ENCODE assay signal across 9 cellular contexts in genomic region chr15:42919308-42919707, GRCh38. TPM values are rescaled to one million over a fixed set of nuclear protein-coding genes. Genes with fewer than 3 reads are reported as not detected.
DNase-seq lines count a peak whose midpoint lies in the region; ATAC-seq, FAIRE-seq and TF ChIP-seq lines count a peak whose summit lies in the region.
"Had no signal": no experiment of that assay in that cellular context is flagged by ENCODE, and none has a peak within 500 bp of the region (broad histone marks: within the 10 kb centered on the region; RNA-seq: fewer than 3 reads in every experiment).

No MANE protein-coding gene starts in this region.

- peak overlapping the region; percentile 94 for H3K4me3 Mint-ChIP-seq in activated T-cell treated with anti-CD3 and anti-CD28 coated beads, Interleukin-2, amount 50 U/mL, for 4 hours
- H3K4me3 Mint-ChIP-seq in activated T-helper 1 cell treated with anti-CD3 and anti-CD28 coated beads, Interleukin-12 subunit alpha, Interleukin-12 subunit beta, Interleukin-2, Interleukin-4 antibody, amounts not matched to agents 30 ng/mL and 10 ng/mL and 1 ng/mL, durations not matched to agents 14 hours and 24 hours and 36 hours = peak overlapping the region; percentile 98

- H3K36me3 ChIP-seq in kidney (ENCODE audit: control insufficient read depth in 1 of 2, insufficient read depth in 2 of 2, low read length in 2 of 2) = no peaks in the 10 kb centered on the region
- H3K36me3 ChIP-seq in tibial nerve = no peaks in the 10 kb centered on the region

- H3K4me1 ChIP-seq in kidney (ENCODE audit: control insufficient read depth in 1 of 2, insufficient read depth in 1 of 2, low read depth in 1 of 2, low read length in 2 of 2) (peaks cover 6 to 8% of the 10 kb centered on the region in 2 donors), tibial nerve (peaks cover 0 to 26% (median 11%) of the 10 kb centered on the region in 4 donors)

- intact Hi-C loops in activated T-helper 1 cell treated with anti-CD3 and anti-CD28 coated beads, Interleukin-12 subunit alpha, Interleukin-12 subunit beta, Interleukin-2, Interleukin-4 antibody, amounts not matched to agents 30 ng/mL and 10 ng/mL and 1 ng/mL, durations not matched to agents 14 hours and 24 hours and 36 hours (cut with micrococcal nuclease) = no loop called here
- intact Hi-C loops in kidney (cut with DNase I) = no loop called here

- FAIRE-seq in kidney (lab: Jason Lieb, UNC) = no peak

- no peaks in the 10 kb centered on the region for H3K36me3 Mint-ChIP-seq in activated T-cell treated with anti-CD3 and anti-CD28 coated beads, Interleukin-2, amount 50 U/mL, for 4 hours (ENCODE audit: insufficient read depth)
- H3K36me3 Mint-ChIP-seq in activated T-helper 1 cell treated with anti-CD3 and anti-CD28 coated beads, Interleukin-12 subunit alpha, Interleukin-12 subunit beta, Interleukin-2, Interleukin-4 antibody, amounts not matched to agents 30 ng/mL and 10 ng/mL and 1 ng/mL, durations not matched to agents 14 hours and 24 hours and 36 hours (ENCODE audit: low read depth) = peaks cover 3% of the 10 kb centered on the region

- no peak for TF ChIP-seq EP300 in tibial nerve (IDR thresholded peaks at IDR 0.05)

- H3K9me3 ChIP-seq in kidney (ENCODE audit: control insufficient read depth in 1 of 2, low read length in 2 of 2) (no peaks in the 10 kb centered on the region), tibial nerve (no peaks in the 10 kb centered on the region)

- no peaks in the 10 kb centered on the region for H3K27me3 ChIP-seq in tibial nerve

- TF ChIP-seq POLR2A in tibial nerve (IDR thresholded peaks at IDR 0.05) = no peak

- DNase-seq in activated T-cell treated with anti-CD3 and anti-CD28 coated beads, Interleukin-2, amount 50 U/mL, for 4 hours = no peak
- DNase-seq in activated T-cell treated with anti-CD3 and anti-CD28 coated beads for 4 hours (no peak), kidney (no peak), tibial nerve (ENCODE audit: low spot score in 2 of 2) (no peak), amygdala (lab: John Stamatoyannopoulos, UW) (no peak), GM10266 (ENCODE audit: extremely low spot score) (no peak), NCI-H2029 treated with DMSO at 0.1 percent for 48 hours (lab: John Stamatoyannopoulos, UW) (no peak)
- no peak for DNase-seq in activated T-helper 1 cell treated with anti-CD3 and anti-CD28 coated beads, Interleukin-12 subunit alpha, Interleukin-12 subunit beta, Interleukin-2, Interleukin-4 antibody, amounts not matched to agents 30 ng/mL and 10 ng/mL and 1 ng/mL, durations not matched to agents 14 hours and 24 hours and 36 hours (ENCODE audit: low spot score)
- DNase-seq: DMS79 had no signal

- no peaks in the 10 kb centered on the region for H3K9me3 Mint-ChIP-seq in activated T-cell treated with anti-CD3 and anti-CD28 coated beads, Interleukin-2, amount 50 U/mL, for 4 hours
- H3K9me3 Mint-ChIP-seq in activated T-helper 1 cell treated with anti-CD3 and anti-CD28 coated beads, Interleukin-12 subunit alpha, Interleukin-12 subunit beta, Interleukin-2, Interleukin-4 antibody, amounts not matched to agents 30 ng/mL and 10 ng/mL and 1 ng/mL, durations not matched to agents 14 hours and 24 hours and 36 hours = no peaks in the 10 kb centered on the region

- no peak for ATAC-seq in activated T-cell treated with anti-CD3 and anti-CD28 coated beads, Interleukin-2, amount 50 U/mL, for 4 hours

- peak overlapping the region; percentile 75 to 93 for H3K4me3 ChIP-seq in kidney (ENCODE audit: low read length in 2 of 2)
- H3K4me3 ChIP-seq in tibial nerve = peak overlapping the region; percentile 88 to 100 (median 94)

- 27 to 32% methylated on average over 2 of the region's 2 CpGs for WGBS in tibial nerve, 2 donors

- no peak overlapping the region for H3K27ac ChIP-seq in kidney (ENCODE audit: low read depth in 2 of 2, low read length in 2 of 2)
- H3K27ac ChIP-seq in tibial nerve = peak overlapping the region in 3 of 4 donors; percentile 89 to 95 (median 92)

- H3K27ac Mint-ChIP-seq in activated T-helper 1 cell treated with anti-CD3 and anti-CD28 coated beads, Interleukin-12 subunit alpha, Interleukin-12 subunit beta, Interleukin-2, Interleukin-4 antibody, amounts not matched to agents 30 ng/mL and 10 ng/mL and 1 ng/mL, durations not matched to agents 14 hours and 24 hours and 36 hours = peak overlapping the region; percentile 93

- H3K27me3 Mint-ChIP-seq in activated T-cell treated with anti-CD3 and anti-CD28 coated beads, Interleukin-2, amount 50 U/mL, for 4 hours (ENCODE audit: low read depth) = no peaks in the 10 kb centered on the region
- no peaks in the 10 kb centered on the region for H3K27me3 Mint-ChIP-seq in activated T-helper 1 cell treated with anti-CD3 and anti-CD28 coated beads, Interleukin-12 subunit alpha, Interleukin-12 subunit beta, Interleukin-2, Interleukin-4 antibody, amounts not matched to agents 30 ng/mL and 10 ng/mL and 1 ng/mL, durations not matched to agents 14 hours and 24 hours and 36 hours (ENCODE audit: insufficient read depth)

- no peak for TF ChIP-seq CTCF in kidney (IDR thresholded peaks at IDR 0.05; ENCODE audit: borderline replicate concordance, extremely low read depth, insufficient read depth)
- TF ChIP-seq CTCF in tibial nerve (IDR thresholded peaks at IDR 0.05) = no peak
- TF ChIP-seq CTCF in GM10266 (IDR thresholded peaks at IDR 0.05; ENCODE audit: control insufficient read depth, insufficient read depth, low read depth, missing control alignments) = no peak

- H3K4me1 Mint-ChIP-seq in activated T-cell treated with anti-CD3 and anti-CD28 coated beads, Interleukin-2, amount 50 U/mL, for 4 hours (ENCODE audit: low read depth) = peaks cover 43% of the 10 kb centered on the region
- H3K4me1 Mint-ChIP-seq in activated T-helper 1 cell treated with anti-CD3 and anti-CD28 coated beads, Interleukin-12 subunit alpha, Interleukin-12 subunit beta, Interleukin-2, Interleukin-4 antibody, amounts not matched to agents 30 ng/mL and 10 ng/mL and 1 ng/mL, durations not matched to agents 14 hours and 24 hours and 36 hours (ENCODE audit: low read depth) = peaks cover 48% of the 10 kb centered on the region

- H3K9ac ChIP-seq in kidney (ENCODE audit: low read length in 2 of 2) = peak overlapping the region in 1 of 2 donors; percentile 94

RNA-seq across cellular contexts. Expression of gene TTBK2, which starts 1.3 kb away (rescaled TPM):
- 1 to 10 TPM; 5.9 to 7.7 (median 7.1) TPM for total RNA-seq in activated T-cell treated with anti-CD3 and anti-CD28 coated beads, Interleukin-2, amount 50 U/mL, for 4 hours
- 11.4 and 13.4 TPM in 2 replicates for total RNA-seq in activated T-helper 1 cell treated with anti-CD3 and anti-CD28 coated beads, Interleukin-12 subunit alpha, Interleukin-12 subunit beta, Interleukin-2, Interleukin-4 antibody, amounts not matched to agents 30 ng/mL and 10 ng/mL and 1 ng/mL, durations not matched to agents 14 hours and 24 hours and 36 hours
- total RNA-seq in kidney = 19.1 TPM
- 1.9 TPM for polyA plus RNA-seq in kidney (ENCODE audit: insufficient read depth, low read depth, low replicate concordance)
- total RNA-seq in tibial nerve = 10 to 100 TPM; 20.2 to 31.2 (median 23.4) TPM

Comparison
In these comparisons a context has a peak if more than half of its experiments do, and no peak if none do; other contexts are left out.
1. H3K27ac ChIP-seq: peak in tibial nerve (3 of 4); none in kidney (0 of 2).